Comparison of ENCODE assay signal across 29 cellular contexts in the genomic region with DNA sequence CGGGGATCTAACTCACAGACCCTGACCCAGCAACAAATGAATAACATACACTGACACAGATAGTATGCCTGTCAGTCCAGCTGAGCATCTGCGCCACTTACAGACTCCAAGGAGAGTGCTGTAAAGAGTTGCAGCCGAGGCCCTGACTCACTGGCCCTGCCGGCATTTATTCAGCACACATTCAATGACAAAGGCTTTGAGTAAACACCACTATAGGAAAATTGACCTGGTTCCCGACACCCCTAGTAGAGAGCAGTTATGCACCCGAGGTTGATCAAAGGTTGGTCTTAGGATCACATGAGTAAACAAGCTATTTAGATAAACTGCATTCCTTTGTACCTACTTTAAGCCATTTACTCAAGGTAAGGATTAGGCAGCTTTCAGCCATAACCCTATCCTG.
"Had no signal": no experiment of that assay in that cellular context is flagged by ENCODE, and none has a peak within 500 bp of the region (broad histone marks: within the 10 kb centered on the region; RNA-seq: fewer than 3 reads in every experiment).

No MANE protein-coding gene starts in this region.

- FAIRE-seq: bronchial epithelial cell, pancreas had no signal

- H3K27ac ChIP-seq: colonic mucosa, hepatocyte, neutrophil, pancreas, psoas muscle, suprapubic skin, tibial artery, upper lobe of right lung, VCaP had no signal

- DNase-seq: activated CD4-positive, alpha-beta T cell treated with anti-CD3 and anti-CD28 coated beads for 48 hours; activated CD4-positive, alpha-beta T cell treated with anti-CD3 and anti-CD28 coated beads, Interleukin-2, amount 50 U/mL, for 48 hours; activated CD8-positive, alpha-beta memory T cell treated with anti-CD3 and anti-CD28 coated beads, Interleukin-2, amount 50 U/mL, for 48 hours; activated naive CD8-positive, alpha-beta T cell treated with anti-CD3 and anti-CD28 coated beads, Interleukin-2, amount 50 U/mL, for 24 hours; activated T-cell treated with anti-CD3 and anti-CD28 coated beads, Interleukin-2, amount 50 U/mL, for 24 hours; cerebellar nuclear complex; colonic mucosa; effector CD8-positive, alpha-beta T cell; erythroblast; islet precursor cell; left ventricle myocardium inferior; pancreas; psoas muscle; stimulated activated CD4-positive, alpha-beta T cell treated with anti-CD3 and anti-CD28 coated beads, Interleukin-15, amount 100 ng/mL, for 24 hours; stimulated activated CD4-positive, alpha-beta T cell treated with anti-CD3 and anti-CD28 coated beads, Interleukin-2, amount 100 ng/mL, for 24 hours; stimulated activated naive B cell treated with anti-CD40 and anti-IgM and Interleukin-4, amounts not matched to agents 10 μg/mL and 1 μg/mL and 100 μg/mL, for 72 hours; stomach; tibial artery; upper lobe of right lung had no signal

- H3K36me3 ChIP-seq: colonic mucosa, pancreas, tibial artery, upper lobe of right lung had no signal

- H3K27me3 Mint-ChIP-seq: activated naive CD4-positive, alpha-beta T cell treated with anti-CD3 and anti-CD28 coated beads, Interleukin-2, amount 50 U/mL, for 24 hours; activated naive CD8-positive, alpha-beta T cell treated with anti-CD3 and anti-CD28 coated beads, Interleukin-2, amount 50 U/mL, for 24 hours; activated T-cell treated with anti-CD3 and anti-CD28 coated beads, Interleukin-2, amount 50 U/mL, for 24 hours; stimulated activated naive B cell treated with anti-CD40 and anti-IgM and Interleukin-4, amounts not matched to agents 10 μg/mL and 1 μg/mL and 100 μg/mL, for 72 hours had no signal

- H3K4me1 Mint-ChIP-seq: activated naive CD4-positive, alpha-beta T cell treated with anti-CD3 and anti-CD28 coated beads, Interleukin-2, amount 50 U/mL, for 24 hours; nephron had no signal

- H3K27ac Mint-ChIP-seq: activated naive CD4-positive, alpha-beta T cell treated with anti-CD3 and anti-CD28 coated beads, Interleukin-2, amount 50 U/mL, for 24 hours; activated naive CD8-positive, alpha-beta T cell treated with anti-CD3 and anti-CD28 coated beads, Interleukin-2, amount 50 U/mL, for 24 hours; activated T-cell treated with anti-CD3 and anti-CD28 coated beads, Interleukin-2, amount 50 U/mL, for 24 hours; nephron; stimulated activated naive B cell treated with anti-CD40 and anti-IgM and Interleukin-4, amounts not matched to agents 10 μg/mL and 1 μg/mL and 100 μg/mL, for 72 hours had no signal

- H3K4me1 ChIP-seq: upper lobe of right lung had no signal

- H3K9me3 ChIP-seq: colonic mucosa, gastroesophageal sphincter, left ventricle myocardium inferior, neutrophil, pancreas, psoas muscle, suprapubic skin, tibial artery, upper lobe of right lung had no signal

- H2AFZ ChIP-seq: hepatocyte had no signal

- H3K9me3 Mint-ChIP-seq: activated naive CD4-positive, alpha-beta T cell treated with anti-CD3 and anti-CD28 coated beads, Interleukin-2, amount 50 U/mL, for 24 hours; activated naive CD8-positive, alpha-beta T cell treated with anti-CD3 and anti-CD28 coated beads, Interleukin-2, amount 50 U/mL, for 24 hours; activated T-cell treated with anti-CD3 and anti-CD28 coated beads, Interleukin-2, amount 50 U/mL, for 24 hours; nephron; stimulated activated naive B cell treated with anti-CD40 and anti-IgM and Interleukin-4, amounts not matched to agents 10 μg/mL and 1 μg/mL and 100 μg/mL, for 72 hours had no signal

- H3K4me3 ChIP-seq: colonic mucosa, gastroesophageal sphincter, hepatocyte, left ventricle myocardium inferior, lung, pancreas, psoas muscle, stomach, suprapubic skin, tibial artery, upper lobe of right lung had no signal

- H3K4me3 Mint-ChIP-seq: activated naive CD4-positive, alpha-beta T cell treated with anti-CD3 and anti-CD28 coated beads, Interleukin-2, amount 50 U/mL, for 24 hours; activated naive CD8-positive, alpha-beta T cell treated with anti-CD3 and anti-CD28 coated beads, Interleukin-2, amount 50 U/mL, for 24 hours; activated T-cell treated with anti-CD3 and anti-CD28 coated beads, Interleukin-2, amount 50 U/mL, for 24 hours; nephron; stimulated activated naive B cell treated with anti-CD40 and anti-IgM and Interleukin-4, amounts not matched to agents 10 μg/mL and 1 μg/mL and 100 μg/mL, for 72 hours had no signal

- H3K4me2 ChIP-seq: hepatocyte had no signal

- ATAC-seq: activated CD4-positive, CD25-positive, alpha-beta regulatory T cell treated with anti-CD3 and anti-CD28 coated beads, Interleukin-2, amount 50 U/mL, for 24 hours; activated naive CD8-positive, alpha-beta T cell treated with anti-CD3 and anti-CD28 coated beads, Interleukin-2, amount 50 U/mL, for 24 hours; gastroesophageal sphincter; pancreas; stimulated activated naive B cell treated with anti-CD40 and anti-IgM and Interleukin-4, amounts not matched to agents 10 μg/mL and 1 μg/mL and 100 μg/mL, for 72 hours; upper lobe of right lung had no signal

- H3K79me2 ChIP-seq: hepatocyte had no signal

- H3K27me3 ChIP-seq: colonic mucosa, gastroesophageal sphincter, hepatocyte, neutrophil, pancreas, stomach, suprapubic skin, tibial artery, upper lobe of right lung had no signal
